In genomic region chr2:86309966-86310365, GRCh38 we compare ENCODE assay signal across 18 cellular contexts. TPM values are rescaled to one million over a fixed set of nuclear protein-coding genes. Genes with fewer than 3 reads are reported as not detected.
DNase-seq lines count a peak whose midpoint lies in the region; ATAC-seq, FAIRE-seq and TF ChIP-seq lines count a peak whose summit lies in the region.
"Had no signal": no experiment of that assay in that cellular context is flagged by ENCODE, and none has a peak within 500 bp of the region (broad histone marks: within the 10 kb centered on the region; RNA-seq: fewer than 3 reads in every experiment).

No MANE protein-coding gene starts in this region.

- H3F3A ChIP-seq in GM23338 (replicated peaks; ENCODE audit: low read depth) = no peaks in the 10 kb centered on the region

- H3K9me2 ChIP-seq in GM23338 (ENCODE audit: insufficient read depth) = no peaks in the 10 kb centered on the region

- no peak overlapping the region for H3K27ac ChIP-seq in GM23338 (ENCODE audit: low read depth)
- no peak overlapping the region for H3K27ac ChIP-seq in GM12878 (ENCODE audit: control insufficient read depth, insufficient read depth)
- H3K27ac ChIP-seq: SJSA1 had no signal

- H3K4me1 ChIP-seq in GM23338 (ENCODE audit: insufficient read depth) = no peaks in the 10 kb centered on the region
- no peaks in the 10 kb centered on the region for H3K4me1 ChIP-seq in GM12878 (ENCODE audit: control insufficient read depth, insufficient read depth, low read length)
- H3K4me1 ChIP-seq: SJSA1 had no signal

- no peaks in the 10 kb centered on the region for H3K27me3 ChIP-seq in GM23338 (ENCODE audit: insufficient read depth)
- H3K27me3 ChIP-seq in GM12878 (replicated peaks in 1 of 2; ENCODE audit: control insufficient read depth in 2 of 2, insufficient read depth in 2 of 2, low read length in 1 of 2) = peaks cover 0 to 3% of the 10 kb centered on the region in 2 experiments; a peak in 2 of 4 replicates

- peaks cover 2% of the 10 kb centered on the region for H3K27me3 Mint-ChIP-seq in GM23338 (ENCODE audit: insufficient read depth, low read depth, poor library complexity)

- POLR2A ChIA-PET in GM12878 (lab: Charles Lee) = interaction anchor here (0.6 kb wide), 1 partner anchor 39 kb away, joined by 5 read pairs; no protein-coding TSS in a partner anchor

- no peak for DNase-seq in GM23338 (ENCODE audit: low spot score)
- no peak for DNase-seq in GM12878 (ENCODE audit: low read depth, low spot score)
- DNase-seq in islet precursor cell = peak; percentile 12
- DNase-seq in activated T-cell treated with anti-CD3 and anti-CD28 coated beads, Interleukin-2, amount 50 U/mL, for 48 hours = no peak
- DNase-seq: ACHN, C1 segment of cervical spinal cord, DMS79 treated with DMSO at 0.1 percent for 48 hours, NCI-H1048, NCI-H1436, NCI-H2029, NCI-H2171 treated with DMSO at 0.1 percent for 48 hours had no signal

- SMC1A ChIA-PET in GM12878 (lab: Charles Lee; ENCODE audit: uncharacterized antibody, unreplicated experiment) = no interaction called here

- H3K4me1 Mint-ChIP-seq in GM23338 = peaks cover 2% of the 10 kb centered on the region; the same call in 1 of the 3 replicates

- no peak overlapping the region for H3K9ac ChIP-seq in GM12878 (ENCODE audit: control insufficient read depth, insufficient read depth, low read length)

- ATAC-seq in GM23338 = no peak
- ATAC-seq in GM12878 = no peak
- ATAC-seq in GM19328 (IDR thresholded peaks at IDR 0.05; ENCODE audit: unreplicated experiment) = no peak
- ATAC-seq in GM19395 (IDR thresholded peaks at IDR 0.05; ENCODE audit: unreplicated experiment) = no peak
- ATAC-seq: Panc1 had no signal

- in situ Hi-C loops in GM12878 (cut with MboI) = no loop called here

- BruUV-seq in GM12878 (replicated peaks; lab: Mats Ljungman, UMichigan) = no TSS peak

- H3K79me2 ChIP-seq in GM23338 (replicated peaks; ENCODE audit: insufficient read depth) = no peaks in the 10 kb centered on the region
- H3K79me2 ChIP-seq in GM12878 (ENCODE audit: control insufficient read depth, insufficient read depth, low read length) = no peaks in the 10 kb centered on the region

- no peak overlapping the region for H3K4me3 Mint-ChIP-seq in GM23338

- 66% methylated on average over 5 of the region's 5 CpGs for WGBS in GM12878 (ENCODE audit: insufficient coverage, insufficient replicate concordance, low lambda C conversion rate, missing lambda C conversion rate)

- no peak overlapping the region for H3K4me3 ChIP-seq in GM23338
- no peak overlapping the region for H3K4me3 ChIP-seq in GM12878
- H3K4me3 ChIP-seq: SJSA1 had no signal

- H3K9me3 Mint-ChIP-seq in GM23338 = no peaks in the 10 kb centered on the region; the same call in 2 of the 3 replicates

- TF ChIP-seq RAD21 in GM12878 (IDR thresholded peaks at IDR 0.05; ENCODE audit: insufficient read depth, low read depth, low read length) = 0 out of 2 replicates have a peak, but pooled peaks have one; percentile 6

- H3K36me3 Mint-ChIP-seq in GM23338 (ENCODE audit: low read depth) = no peaks in the 10 kb centered on the region

- no peak overlapping the region for H3K27ac Mint-ChIP-seq in GM23338

- H4K20me1 ChIP-seq in GM23338 (replicated peaks; ENCODE audit: insufficient read depth) = no peaks in the 10 kb centered on the region
- no peaks in the 10 kb centered on the region for H4K20me1 ChIP-seq in GM12878 (ENCODE audit: control insufficient read depth, insufficient read depth)

- no peak for FAIRE-seq in GM12878 (lab: Jason Lieb, UNC)
- FAIRE-seq: D721Med had no signal

- no peak overlapping the region for H2AFZ ChIP-seq in GM23338
- H2AFZ ChIP-seq in GM12878 (ENCODE audit: control insufficient read depth, low read depth, low read length) = no peak overlapping the region

- no peak for TF ChIP-seq POLR2A in GM12878 (IDR thresholded peaks at IDR 0.05; ENCODE audit: low read depth, low read length)

- H3K4me2 ChIP-seq in GM23338 = no peak overlapping the region
- no peak overlapping the region for H3K4me2 ChIP-seq in GM12878 (ENCODE audit: control insufficient read depth, insufficient read depth)

- no peak for TF ChIP-seq EP300 in GM12878 (IDR thresholded peaks at IDR 0.05; ENCODE audit: borderline replicate concordance in 1 of 2, control insufficient read depth in 1 of 2, low read depth in 2 of 2, low read length in 2 of 2)

- no peaks in the 10 kb centered on the region for H3K36me3 ChIP-seq in GM23338 (ENCODE audit: insufficient read depth)
- H3K36me3 ChIP-seq in GM12878 (ENCODE audit: control insufficient read depth in 2 of 2, insufficient read depth in 2 of 2, low read length in 1 of 2) = no peaks in the 10 kb centered on the region
- H3K36me3 ChIP-seq: SJSA1 had no signal

- intact Hi-C loops in GM12878 (cut with micrococcal nuclease; ENCODE audit: unreplicated experiment) = no loop called here

- CTCF ChIA-PET in GM12878 (lab: Yijun Ruan, JAX) = interaction anchor here (1.7 kb wide), 1 partner anchor 89 kb away, joined by 9 read pairs; no protein-coding TSS in a partner anchor

- RAD21 ChIA-PET in GM12878 (lab: Charles Lee; ENCODE audit: unreplicated experiment) = interaction anchor here (0.7 to 1.0 kb wide), 2 partner anchors 62 to 89 kb away, joined by 3 to 4 read pairs; no protein-coding TSS in a partner anchor

- no peaks in the 10 kb centered on the region for H3K9me3 ChIP-seq in GM12878 (replicated peaks; ENCODE audit: control insufficient read depth, insufficient read depth, low read length)
- H3K9me3 ChIP-seq: SJSA1 had no signal

- TF ChIP-seq CTCF in GM12872 (IDR thresholded peaks at IDR 0.05; ENCODE audit: insufficient read depth, low read depth, low read length) = 0 out of 3 replicates have a peak, but pooled peaks have one; percentile 3
- peak; percentile 22 to 30; a peak in 3 of 4 replicates for TF ChIP-seq CTCF in GM23338 (conservative IDR thresholded peaks at IDR 0.05; ENCODE audit: low read depth in 2 of 2)
- 0 out of 6 replicates have a peak, but pooled peaks of 1 of the 3 experiments have one; percentile 0 for TF ChIP-seq CTCF in GM12878 (IDR thresholded peaks at IDR 0.05 in 2 of 3, conservative IDR thresholded peaks at IDR 0.05 in 1 of 3; ENCODE audit: control insufficient read depth in 2 of 3, extremely low read depth in 1 of 3, insufficient read depth in 1 of 3, low read depth in 3 of 3, low read length in 3 of 3)

TF ChIP-seq in GM23338, 12 proteins besides CTCF, POLR2A, EP300 and RAD21 (continues in another document):
- no peak for TF ChIP-seq EZH2phosphoT487 (IDR thresholded peaks at IDR 0.05; ENCODE audit: unreplicated experiment)
- no peak for TF ChIP-seq ZNF331 (CRISPR knock-in tag; IDR thresholded peaks at IDR 0.05; ENCODE audit: low read depth)

TF ChIP-seq in GM12878, 131 proteins besides CTCF, POLR2A, EP300 and RAD21 (continues in another document):
- TF ChIP-seq BRCA1 (IDR thresholded peaks at IDR 0.05; ENCODE audit: low read depth, low read length) (no peak), BACH1 (IDR thresholded peaks at IDR 0.05; ENCODE audit: borderline replicate concordance) (no peak), ATF7 (IDR thresholded peaks at IDR 0.05; ENCODE audit: low read depth) (no peak), SKIL (IDR thresholded peaks at IDR 0.05; ENCODE audit: low read depth, poor library complexity, severe bottlenecking) (no peak), ZBED1 (IDR thresholded peaks at IDR 0.05; ENCODE audit: borderline replicate concordance) (no peak), ESRRA (IDR thresholded peaks at IDR 0.05; ENCODE audit: low read length) (no peak), ELK1 (IDR thresholded peaks at IDR 0.05; ENCODE audit: low read depth, low read length) (no peak)

RNA-seq across cellular contexts. Expression of gene REEP1, which starts 27.5 kb away (rescaled TPM):
- 1.6 and 4.5 TPM in 2 replicates for total RNA-seq in GM23338 (2014; rRNA removed; shearing (Covaris generic))
- 1.8 and 2.3 TPM in 2 replicates for polyA plus RNA-seq in GM23338 (2016; fragmentation: Nextera tagmentation; extraction: Ambion mirVana)
- total RNA-seq in GM12878 (2013; cell fraction: nucleolus; rRNA removed) = 0.54 and 0.61 TPM in 2 replicates
- 0.06 and 0.22 TPM in 2 replicates for total RNA-seq in GM12878 (2014; rRNA removed)
- total RNA-seq in GM12878 (2014; rRNA removed; fragmentation: Illumina TruSeq; extraction: Trizol) = 0.09 TPM in 1 of 2 replicates, not detected in the other
- 0.11 TPM in 1 of 2 replicates, not detected in the other for total RNA-seq in GM12878 (2021)
- polyA plus RNA-seq in GM12878 (2011; ENCODE audit: low read depth) = not detected
- 0.10 TPM in 1 of 2 replicates, not detected in the other for polyA plus RNA-seq in GM12878 (2011; rRNA removed)
- polyA plus RNA-seq in GM12878 (2011; cell fraction: cytosol; rRNA removed) = 0.05 TPM in 1 of 2 replicates, not detected in the other
- polyA plus RNA-seq in GM12878 (2011; cell fraction: nucleus; rRNA removed) = 0.03 TPM in 1 of 2 replicates, not detected in the other
- polyA plus RNA-seq in GM12878 (2012) = 0.23 and 0.28 TPM in 2 replicates
- 0.07 and 0.10 TPM in 2 replicates for polyA plus RNA-seq in GM12878 (2014; fragmentation: Illumina TruSeq; extraction: Trizol)
- polyA plus RNA-seq in GM12878 (2014; fragmentation: Nextera tagmentation; extraction: Ambion mirVana) = under 1 TPM; 0.02 to 0.11 TPM
- polyA plus RNA-seq in GM12878 (2014; rRNA removed) = 0.04 and 0.09 TPM in 2 replicates
- under 1 TPM; 0.16 to 0.30 TPM for polyA plus RNA-seq in GM12878 (2016; fragmentation: Nextera tagmentation; extraction: Ambion mirVana)
- polyA minus RNA-seq in GM12878 (2011; rRNA and poly(A)+ RNA removed) = 0.15 TPM in 1 of 2 replicates, not detected in the other
- polyA minus RNA-seq in GM12878 (2011; cell fraction: cytosol; rRNA and poly(A)+ RNA removed) = not detected in 2 replicates
- not detected in 2 replicates for polyA minus RNA-seq in GM12878 (2011; cell fraction: nucleus; rRNA and poly(A)+ RNA removed)
- total RNA-seq: NCI-H460 had no signal
